19 cellular contexts compared by ENCODE assay signal in genomic region chr1:53365405-53366063, GRCh38. TPM values are rescaled to one million over a fixed set of nuclear protein-coding genes. Genes with fewer than 3 reads are reported as not detected.
A peak's percentile ranks its signal among the peaks of the same experiment; 100 is the strongest.
DNase-seq lines count a peak whose midpoint lies in the region; ATAC-seq and TF ChIP-seq lines count a peak whose summit lies in the region.
"Had no signal": no experiment of that assay in that cellular context is flagged by ENCODE, and none has a peak within 500 bp of the region (broad histone marks: within the 10 kb centered on the region; RNA-seq: fewer than 3 reads in every experiment).

No MANE protein-coding gene starts in this region.

- ATAC-seq in GM18498 (IDR thresholded peaks at IDR 0.05; ENCODE audit: unreplicated experiment) (no peak), HG03571 (IDR thresholded peaks at IDR 0.05; ENCODE audit: unreplicated experiment) (no peak)
- ATAC-seq: activated CD8-positive, alpha-beta T cell treated with anti-CD3 and anti-CD28 coated beads, Interleukin-2, amount 10 ng/mL, durations not matched to agents 7 days and 5 days; GM12878; mucosa of descending colon had no signal

- no peaks in the 10 kb centered on the region for H3K36me3 ChIP-seq in sigmoid colon

- no peaks in the 10 kb centered on the region for H3K4me1 ChIP-seq in sigmoid colon
- H3K4me1 ChIP-seq: parathyroid adenoma had no signal

- 73 to 78% methylated on average over 12 of the region's 12 CpGs for WGBS in sigmoid colon, 2 donors

- no peak overlapping the region for H3K27ac ChIP-seq in sigmoid colon
- H3K27ac ChIP-seq: parathyroid adenoma had no signal

- no peak for TF ChIP-seq EP300 in sigmoid colon (IDR thresholded peaks at IDR 0.05)

- no peak for TF ChIP-seq POLR2A in sigmoid colon (IDR thresholded peaks at IDR 0.05)

- H3K36me3 Mint-ChIP-seq in chondrocyte (ENCODE audit: low read depth): no peaks in the 10 kb centered on the region

- no peak overlapping the region for H3K4me3 ChIP-seq in sigmoid colon
- H3K4me3 ChIP-seq: GM12878, mucosa of descending colon had no signal

- H3K27me3 Mint-ChIP-seq in chondrocyte (ENCODE audit: low read depth): peaks cover 3% of the 10 kb centered on the region
- H3K27me3 Mint-ChIP-seq: CD4-positive, alpha-beta T cell had no signal

- no peaks in the 10 kb centered on the region for H3K4me1 Mint-ChIP-seq in chondrocyte (ENCODE audit: low read depth)

- TF ChIP-seq CTCF in chondrocyte (IDR thresholded peaks at IDR 0.05): no peak
- TF ChIP-seq CTCF in sigmoid colon (IDR thresholded peaks at IDR 0.05): no peak

- no peaks in the 10 kb centered on the region for H3K27me3 ChIP-seq in sigmoid colon

- no peaks in the 10 kb centered on the region for H3K9me3 ChIP-seq in sigmoid colon
- H3K9me3 ChIP-seq: mucosa of descending colon had no signal

- H3K27ac Mint-ChIP-seq in chondrocyte (ENCODE audit: unreplicated experiment): no peak overlapping the region
- H3K27ac Mint-ChIP-seq: activated CD8-positive, alpha-beta T cell treated with anti-CD3 and anti-CD28 coated beads, Interleukin-2, amount 10 ng/mL, durations not matched to agents 7 days and 5 days; CD4-positive, alpha-beta T cell; T-helper 2 cell treated with Interferon-gamma antibody and Interleukin-4, amounts not matched to agents 5 μg/mL and 100 μg/mL, for 36 hours had no signal

- H3K9me3 Mint-ChIP-seq in chondrocyte (ENCODE audit: low read depth): no peaks in the 10 kb centered on the region
- H3K9me3 Mint-ChIP-seq: CD4-positive, alpha-beta T cell; T-helper 2 cell treated with Interferon-gamma antibody and Interleukin-4, amounts not matched to agents 5 μg/mL and 100 μg/mL, for 36 hours had no signal

- no peak overlapping the region for H3K4me3 Mint-ChIP-seq in chondrocyte (ENCODE audit: unreplicated experiment)
- H3K4me3 Mint-ChIP-seq: activated CD8-positive, alpha-beta T cell treated with anti-CD3 and anti-CD28 coated beads, Interleukin-2, amount 10 ng/mL, durations not matched to agents 7 days and 5 days; CD4-positive, alpha-beta T cell; T-helper 2 cell treated with Interferon-gamma antibody and Interleukin-4, amounts not matched to agents 5 μg/mL and 100 μg/mL, for 36 hours had no signal

- DNase-seq in D341Med (ENCODE audit: low spot score): peak; percentile 8
- peak; percentile 72 to 74 for DNase-seq in Kasumi-1 (lab: John Stamatoyannopoulos, UW)
- DNase-seq in chondrocyte (ENCODE audit: low spot score): peak; percentile 51
- DNase-seq in sigmoid colon: peak; percentile 54
- DNase-seq in AG20443 (ENCODE audit: low spot score): no peak
- DNase-seq: activated CD8-positive, alpha-beta T cell treated with anti-CD3 and anti-CD28 coated beads, Interleukin-2, amount 10 ng/mL, durations not matched to agents 7 days and 5 days; activated naive CD4-positive, alpha-beta T cell treated with Interleukin-2 at 50 U/mL for 16 hours; effector memory CD4-positive, alpha-beta T cell; NCI-H1694; NCI-H774; SHP77; stimulated activated CD4-positive, alpha-beta T cell treated with anti-CD3 and anti-CD28 coated beads, Interleukin-15, amount 100 ng/mL, for 24 hours had no signal

- intact Hi-C loops in sigmoid colon (cut with DNase I): no loop called here

RNA-seq across cellular contexts. Expression of gene LRP8, which starts 37.7 kb away (rescaled TPM):
- total RNA-seq in chondrocyte (7.1 to 14.5 TPM (median 8.3 TPM) in 3 replicates), sigmoid colon (1 to 10 TPM; 1.1 to 1.7 (median 1.2) TPM)
- polyA plus RNA-seq in sigmoid colon: 1 to 10 TPM in 2 of 3 donors, under 1 TPM in 1; 0.69 to 7.8 (median 3.0) TPM
